In genomic region chr1:41950820-41951219, GRCh38 we compare ENCODE assay signal across 19 cellular contexts. TPM values are rescaled to one million over a fixed set of nuclear protein-coding genes. Genes with fewer than 3 reads are reported as not detected.
DNase-seq lines count a peak whose midpoint lies in the region; ATAC-seq, FAIRE-seq and TF ChIP-seq lines count a peak whose summit lies in the region.
"Had no signal": no experiment of that assay in that cellular context is flagged by ENCODE, and none has a peak within 500 bp of the region (broad histone marks: within the 10 kb centered on the region; RNA-seq: fewer than 3 reads in every experiment).

No MANE protein-coding gene starts in this region.

- TF ChIP-seq CTCF in IMR-90 (conservative IDR thresholded peaks at IDR 0.05; ENCODE audit: low read depth, low read length) (no peak), bronchial epithelial cell (IDR thresholded peaks at IDR 0.05; ENCODE audit: insufficient read depth, low read length, severe bottlenecking) (no peak), esophagus muscularis mucosa (IDR thresholded peaks at IDR 0.05) (no peak), brain microvascular endothelial cell (IDR thresholded peaks at IDR 0.05; ENCODE audit: low read depth, low read length, missing control alignments) (no peak)

- H4K20me1 ChIP-seq in IMR-90 (ENCODE audit: insufficient read depth, low read length) = no peaks in the 10 kb centered on the region

- no peak overlapping the region for H2AK9ac ChIP-seq in IMR-90 (replicated peaks; ENCODE audit: low read depth, low read length, poor library complexity)

- H3K9me1 ChIP-seq in IMR-90 (ENCODE audit: insufficient read depth, low read length) = peaks cover 4% of the 10 kb centered on the region

- H2BK120ac ChIP-seq in IMR-90 (ENCODE audit: low read depth, low read length) = no peak overlapping the region

- no peak overlapping the region for H2BK15ac ChIP-seq in IMR-90 (ENCODE audit: low read depth, low read length)

- no peak overlapping the region for H2BK20ac ChIP-seq in IMR-90 (ENCODE audit: low read depth, low read length)

- no peak overlapping the region for H3K4me2 ChIP-seq in IMR-90 (ENCODE audit: low read depth, low read length)

- no peak overlapping the region for H3K56ac ChIP-seq in IMR-90 (ENCODE audit: extremely low read depth, insufficient read depth, low read length)

- no TSS peak for BruUV-seq in IMR-90 (replicated peaks; lab: Mats Ljungman, UMichigan)

- DNase-seq in A172 (ENCODE audit: low spot score) (peak; percentile 25), ELR (ENCODE audit: low read depth) (peak; percentile 4), IMR-90 (peak; percentile 16), bronchial epithelial cell (ENCODE audit: low read depth) (peak; percentile 29), esophagus muscularis mucosa (ENCODE audit: extremely low spot score) (no peak), ACHN (no peak), brain microvascular endothelial cell (no peak)
- DNase-seq: activated CD4-positive, alpha-beta T cell treated with anti-CD3 and anti-CD28 coated beads, Interleukin-2, amount 10 ng/mL, durations not matched to agents 7 days and 5 days; Caco-2; cortex of kidney; H9; Karpas-422; NCI-H748 treated with DMSO at 0.1 percent for 48 hours; pancreas; stimulated activated CD4-positive, alpha-beta T cell treated with anti-CD3 and anti-CD28 coated beads, Interleukin-4, amount 100 ng/mL, for 1 hour; testis had no signal

- no peak for TF ChIP-seq EP300 in esophagus muscularis mucosa (IDR thresholded peaks at IDR 0.05)

- dilution Hi-C loops in IMR-90 (cut with HindIII; ENCODE audit: low sequenced_read_pairs, unreplicated experiment) = no loop called here

- no peak overlapping the region for H3K27ac ChIP-seq in IMR-90 (ENCODE audit: insufficient read depth, low read length)
- H3K27ac ChIP-seq in esophagus muscularis mucosa (replicated peaks in 1 of 4) = no peak overlapping the region
- no peak overlapping the region for H3K27ac ChIP-seq in brain microvascular endothelial cell
- H3K27ac ChIP-seq: ascending aorta, pancreas, testis had no signal

- H3K9ac ChIP-seq in IMR-90 (ENCODE audit: low read depth, low read length) = no peak overlapping the region

- no peak overlapping the region for H2AK5ac ChIP-seq in IMR-90 (ENCODE audit: low read depth, low read length)

- ATAC-seq in IMR-90 (ENCODE audit: low read depth) = no peak
- ATAC-seq: Panc1, pancreas had no signal

- no peak overlapping the region for H4K5ac ChIP-seq in IMR-90 (ENCODE audit: low read depth, low read length)

- no peak overlapping the region for H3K23ac ChIP-seq in IMR-90 (ENCODE audit: low read depth, low read length)

- H3K9me3 ChIP-seq in IMR-90 (ENCODE audit: control insufficient read depth, insufficient read depth, low read length) (no peaks in the 10 kb centered on the region), esophagus muscularis mucosa (no peaks in the 10 kb centered on the region)
- H3K9me3 ChIP-seq: ascending aorta, Caco-2, pancreas, testis had no signal

- POLR2A ChIA-PET in IMR-90 (lab: Charles Lee; ENCODE audit: unreplicated experiment) = no interaction called here

- peaks cover 4% of the 10 kb centered on the region for H3K4me1 ChIP-seq in IMR-90 (ENCODE audit: control insufficient read depth, insufficient read depth, low read length)
- peaks cover 0 to 2% (median 0%) of the 10 kb centered on the region in 4 donors for H3K4me1 ChIP-seq in esophagus muscularis mucosa
- H3K4me1 ChIP-seq: ascending aorta, Caco-2 had no signal

- CTCF ChIA-PET in IMR-90 (lab: Yijun Ruan, JAX) = no interaction called here

- H3K79me1 ChIP-seq in IMR-90 (ENCODE audit: low read depth in 1 of 2, low read length in 2 of 2) = peaks cover 0 to 3% of the 10 kb centered on the region in 2 experiments; a peak in 1 of 4 replicates

- H3K14ac ChIP-seq in IMR-90 (replicated peaks; ENCODE audit: low read depth, low read length) = no peak overlapping the region

- H3K27me3 ChIP-seq in IMR-90 (ENCODE audit: control insufficient read depth, insufficient read depth, low read length) (no peaks in the 10 kb centered on the region), bronchial epithelial cell (ENCODE audit: control insufficient read depth, insufficient read depth, low read length) (no peaks in the 10 kb centered on the region), esophagus muscularis mucosa (no peaks in the 10 kb centered on the region), brain microvascular endothelial cell (replicated peaks) (no peaks in the 10 kb centered on the region)
- H3K27me3 ChIP-seq: ascending aorta, pancreas, testis had no signal

- no CpG with 5 or more reads among the region's 1 CpG for WGBS in IMR-90 (ENCODE audit: extremely low coverage in 2 of 2, insufficient read length in 1 of 2), 2 experiments
- WGBS in esophagus muscularis mucosa = 60% methylated on average over 1 of the region's 1 CpG

- TF ChIP-seq RAD21 in IMR-90 (IDR thresholded peaks at IDR 0.05; ENCODE audit: low read length) = no peak

- no peak overlapping the region for H3K4me3 ChIP-seq in IMR-90 (ENCODE audit: insufficient read depth, low read depth, low read length)
- no peak overlapping the region for H3K4me3 ChIP-seq in bronchial epithelial cell (ENCODE audit: low read depth, low read length)
- H3K4me3 ChIP-seq in esophagus muscularis mucosa = no peak overlapping the region
- H3K4me3 ChIP-seq in brain microvascular endothelial cell (ENCODE audit: low read depth, low read length) = no peak overlapping the region
- H3K4me3 ChIP-seq: ascending aorta, pancreas, testis had no signal

- no peak overlapping the region for H3K4ac ChIP-seq in IMR-90 (ENCODE audit: low read depth, low read length)

- no peak overlapping the region for H2BK5ac ChIP-seq in IMR-90 (ENCODE audit: low read depth, low read length, poor library complexity, severe bottlenecking)

- in situ Hi-C loops in IMR-90 (cut with MboI; ENCODE audit: low sequenced_read_pairs) = no loop called here
- in situ Hi-C loops in ACHN (cut with HindIII; ENCODE audit: low pct_ligation_motif_present, low pct_unique_long_range_greater_than_20kb, low sequenced_read_pairs) = no loop called here
- in situ Hi-C loops in brain microvascular endothelial cell (cut with HindIII; ENCODE audit: low pct_ligation_motif_present, low sequenced_read_pairs) = no loop called here

- no peaks in the 10 kb centered on the region for H3K36me3 ChIP-seq in IMR-90 (ENCODE audit: control insufficient read depth, insufficient read depth, low read length)
- no peaks in the 10 kb centered on the region for H3K36me3 ChIP-seq in bronchial epithelial cell (ENCODE audit: control insufficient read depth, insufficient read depth, low read length)
- no peaks in the 10 kb centered on the region for H3K36me3 ChIP-seq in esophagus muscularis mucosa
- H3K36me3 ChIP-seq in brain microvascular endothelial cell (replicated peaks) = no peaks in the 10 kb centered on the region
- H3K36me3 ChIP-seq: ascending aorta, pancreas had no signal

- no peak overlapping the region for H4K8ac ChIP-seq in IMR-90 (ENCODE audit: low read depth in 2 of 2, low read length in 2 of 2)

- no peak overlapping the region for H3K18ac ChIP-seq in IMR-90 (ENCODE audit: low read depth, low read length)

- no peak overlapping the region for H4K91ac ChIP-seq in IMR-90 (ENCODE audit: insufficient read depth, low read depth, low read length)

- no peak for FAIRE-seq in bronchial epithelial cell (lab: Jason Lieb, UNC)
- FAIRE-seq: endothelial cell of umbilical vein, pancreas had no signal

- TF ChIP-seq POLR2A in IMR-90 (IDR thresholded peaks at IDR 0.05; ENCODE audit: low read depth, low read length) (no peak), esophagus muscularis mucosa (IDR thresholded peaks at IDR 0.05; ENCODE audit: low read depth) (no peak)

- intact Hi-C loops in IMR-90 (cut with micrococcal nuclease) (no loop called here), esophagus muscularis mucosa (cut with DNase I) (no loop called here)

- H2AFZ ChIP-seq in IMR-90 (replicated peaks; ENCODE audit: low read length, poor library complexity) = no peak overlapping the region

TF ChIP-seq in IMR-90, 13 proteins besides CTCF, POLR2A, EP300 and RAD21 (continues in another document):
- TF ChIP-seq CHD1 (IDR thresholded peaks at IDR 0.05; ENCODE audit: low read depth, low read length) (no peak), FOS (IDR thresholded peaks at IDR 0.05; ENCODE audit: low read depth, low read length) (no peak), RFX5 (IDR thresholded peaks at IDR 0.05; ENCODE audit: low read depth, low read length) (no peak), CEBPB (IDR thresholded peaks at IDR 0.05; ENCODE audit: low read depth, low read length) (no peak), MXI1 (IDR thresholded peaks at IDR 0.05; ENCODE audit: borderline replicate concordance, low read depth, low read length) (no peak), NFE2L2 (IDR thresholded peaks at IDR 0.05; ENCODE audit: low read depth, low read length) (no peak), RCOR1 (IDR thresholded peaks at IDR 0.05; ENCODE audit: insufficient replicate concordance, low read length) (no peak), SMC3 (IDR thresholded peaks at IDR 0.05; ENCODE audit: low read depth, low read length) (no peak), BHLHE40 (IDR thresholded peaks at IDR 0.05; ENCODE audit: low read depth, low read length) (no peak)
- TF ChIP-seq, protein P1, sequence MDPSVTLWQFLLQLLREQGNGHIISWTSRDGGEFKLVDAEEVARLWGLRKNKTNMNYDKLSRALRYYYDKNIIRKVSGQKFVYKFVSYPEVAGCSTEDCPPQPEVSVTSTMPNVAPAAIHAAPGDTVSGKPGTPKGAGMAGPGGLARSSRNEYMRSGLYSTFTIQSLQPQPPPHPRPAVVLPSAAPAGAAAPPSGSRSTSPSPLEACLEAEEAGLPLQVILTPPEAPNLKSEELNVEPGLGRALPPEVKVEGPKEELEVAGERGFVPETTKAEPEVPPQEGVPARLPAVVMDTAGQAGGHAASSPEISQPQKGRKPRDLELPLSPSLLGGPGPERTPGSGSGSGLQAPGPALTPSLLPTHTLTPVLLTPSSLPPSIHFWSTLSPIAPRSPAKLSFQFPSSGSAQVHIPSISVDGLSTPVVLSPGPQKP (IDR thresholded peaks at IDR 0.05; ENCODE audit: borderline replicate concordance, low read depth, low read length) = no peak
- TF ChIP-seq, protein P2, sequence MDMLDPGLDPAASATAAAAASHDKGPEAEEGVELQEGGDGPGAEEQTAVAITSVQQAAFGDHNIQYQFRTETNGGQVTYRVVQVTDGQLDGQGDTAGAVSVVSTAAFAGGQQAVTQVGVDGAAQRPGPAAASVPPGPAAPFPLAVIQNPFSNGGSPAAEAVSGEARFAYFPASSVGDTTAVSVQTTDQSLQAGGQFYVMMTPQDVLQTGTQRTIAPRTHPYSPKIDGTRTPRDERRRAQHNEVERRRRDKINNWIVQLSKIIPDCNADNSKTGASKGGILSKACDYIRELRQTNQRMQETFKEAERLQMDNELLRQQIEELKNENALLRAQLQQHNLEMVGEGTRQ (IDR thresholded peaks at IDR 0.05; ENCODE audit: low read depth, low read length) = no peak

RNA-seq across cellular contexts. Expression of gene HIVEP3, which starts 32.1 kb away (rescaled TPM):
- total RNA-seq in A172 (2014; rRNA removed; shearing (Covaris generic)) = 5.1 and 7.9 TPM in 2 replicates
- total RNA-seq in IMR-90 (2012; rRNA removed) (1.1 and 1.4 TPM in 2 replicates), bronchial epithelial cell (under 0.01 and 0.26 TPM in 2 replicates), esophagus muscularis mucosa (1 to 10 TPM; 1.4 to 3.0 (median 2.3) TPM)
- 3.6 and 4.0 TPM in 2 replicates for polyA plus RNA-seq in IMR-90 (2012; rRNA removed)
- polyA plus RNA-seq in IMR-90 (2012; cell fraction: cytosol; rRNA removed) = 2.5 and 2.7 TPM in 2 replicates
- polyA plus RNA-seq in IMR-90 (2012; cell fraction: nucleus; rRNA removed; ENCODE audit: low replicate concordance) = 2.1 and 3.1 TPM in 2 replicates

Comparison
In these comparisons a context has a peak if more than half of its experiments do, and no peak if none do; other contexts are left out.
1. DNase-seq: peak in A172 (single experiment), ELR (single experiment), IMR-90 (single experiment) and bronchial epithelial cell (single experiment); none in esophagus muscularis mucosa (single experiment), ACHN (single experiment) and brain microvascular endothelial cell (single experiment).